10 cellular contexts compared by ENCODE assay signal in genomic region chr5:139635191-139635590, GRCh38. TPM values are rescaled to one million over a fixed set of nuclear protein-coding genes. Genes with fewer than 3 reads are reported as not detected.
DNase-seq lines count a peak whose midpoint lies in the region; ATAC-seq and TF ChIP-seq lines count a peak whose summit lies in the region.
"Had no signal": no experiment of that assay in that cellular context is flagged by ENCODE, and none has a peak within 500 bp of the region (broad histone marks: within the 10 kb centered on the region; RNA-seq: fewer than 3 reads in every experiment).

No MANE protein-coding gene starts in this region.

- H4K5ac ChIP-seq in mesendoderm (ENCODE audit: low read length), result no peak overlapping the region

- peaks cover 32% of the 10 kb centered on the region for H3K4me1 Mint-ChIP-seq in activated T-helper 2 cell treated with anti-CD3 and anti-CD28 coated beads, Interferon-gamma antibody, Interleukin-2, Interleukin-4, amounts not matched to agents 10 μg/mL and 5 μg/mL and 100 μg/mL, durations not matched to agents 14 hours and 24 hours and 36 hours (ENCODE audit: low read depth)

- H3K9me3 Mint-ChIP-seq in activated T-helper 2 cell treated with anti-CD3 and anti-CD28 coated beads, Interferon-gamma antibody, Interleukin-2, Interleukin-4, amounts not matched to agents 10 μg/mL and 5 μg/mL and 100 μg/mL, durations not matched to agents 14 hours and 24 hours and 36 hours, result no peaks in the 10 kb centered on the region
- H3K9me3 Mint-ChIP-seq: activated naive CD4-positive, alpha-beta T cell treated with anti-CD3 and anti-CD28 coated beads, Interleukin-2, amount 50 U/mL, for 24 hours had no signal

- peak overlapping the region; percentile 50 for H3K27ac Mint-ChIP-seq in activated T-helper 2 cell treated with anti-CD3 and anti-CD28 coated beads, Interferon-gamma antibody, Interleukin-2, Interleukin-4, amounts not matched to agents 10 μg/mL and 5 μg/mL and 100 μg/mL, durations not matched to agents 14 hours and 24 hours and 36 hours

- TF ChIP-seq EP300 in tibial nerve (IDR thresholded peaks at IDR 0.05), result no peak

- peaks cover 22% of the 10 kb centered on the region for H3K36me3 Mint-ChIP-seq in activated T-helper 2 cell treated with anti-CD3 and anti-CD28 coated beads, Interferon-gamma antibody, Interleukin-2, Interleukin-4, amounts not matched to agents 10 μg/mL and 5 μg/mL and 100 μg/mL, durations not matched to agents 14 hours and 24 hours and 36 hours (ENCODE audit: low read depth)

- H2AK5ac ChIP-seq in mesendoderm (ENCODE audit: low read length), result no peak overlapping the region

- no peak overlapping the region for H3K9ac ChIP-seq in mesendoderm (ENCODE audit: low read length)

- no peaks in the 10 kb centered on the region for H3K36me3 ChIP-seq in mesendoderm (ENCODE audit: control insufficient read depth, insufficient read depth, low read length)
- H3K36me3 ChIP-seq in tibial nerve, result peaks cover 0 to 5% (median 0%) of the 10 kb centered on the region in 3 donors
- H3K36me3 ChIP-seq: HAP-1 had no signal

- no peaks in the 10 kb centered on the region for H3K79me2 ChIP-seq in mesendoderm (ENCODE audit: control insufficient read depth, insufficient read depth, low read length)

- H3K4me1 ChIP-seq in mesendoderm (ENCODE audit: control insufficient read depth, low read depth, low read length) (peaks cover 23% of the 10 kb centered on the region), tibial nerve (peaks cover 5 to 64% (median 43%) of the 10 kb centered on the region in 4 donors)

- peak; percentile 1 for DNase-seq in activated naive CD4-positive, alpha-beta T cell treated with anti-CD3 and anti-CD28 coated beads, Interleukin-2, amount 50 U/mL, for 16 hours
- no peak for DNase-seq in activated naive CD4-positive, alpha-beta T cell (lab: John Stamatoyannopoulos, UW)
- no peak for DNase-seq in activated T-helper 2 cell treated with anti-CD3 and anti-CD28 coated beads, Interferon-gamma antibody, Interleukin-2, Interleukin-4, amounts not matched to agents 10 μg/mL and 5 μg/mL and 100 μg/mL, durations not matched to agents 14 hours and 24 hours and 36 hours (ENCODE audit: low spot score)
- DNase-seq in mesendoderm (no peak), tibial nerve (ENCODE audit: low spot score in 2 of 2) (no peak), AG08396 (ENCODE audit: low spot score) (no peak), RPMI8226 (no peak)

- no peak for TF ChIP-seq CTCF in tibial nerve (IDR thresholded peaks at IDR 0.05)

- no peak for TF ChIP-seq POLR2A in tibial nerve (IDR thresholded peaks at IDR 0.05)

- H2BK15ac ChIP-seq in mesendoderm (replicated peaks; ENCODE audit: low read depth), result no peak overlapping the region

- no peaks in the 10 kb centered on the region for H3K27me3 ChIP-seq in mesendoderm (ENCODE audit: insufficient read depth, low read length, poor library complexity)
- no peaks in the 10 kb centered on the region for H3K27me3 ChIP-seq in tibial nerve

- no peaks in the 10 kb centered on the region for H3K9me3 ChIP-seq in tibial nerve
- H3K9me3 ChIP-seq: HAP-1 had no signal

- H3K27ac ChIP-seq in mesendoderm (ENCODE audit: low read depth, low read length) (no peak overlapping the region), tibial nerve (peak overlapping the region in 3 of 4 donors; percentile 50 to 94 (median 93))

- no peak for ATAC-seq in GM18511 (IDR thresholded peaks at IDR 0.05; ENCODE audit: unreplicated experiment)

- H4K8ac ChIP-seq in mesendoderm (ENCODE audit: low read depth, low read length), result no peak overlapping the region

- H3K4me3 Mint-ChIP-seq in activated T-helper 2 cell treated with anti-CD3 and anti-CD28 coated beads, Interferon-gamma antibody, Interleukin-2, Interleukin-4, amounts not matched to agents 10 μg/mL and 5 μg/mL and 100 μg/mL, durations not matched to agents 14 hours and 24 hours and 36 hours (ENCODE audit: low read depth), result no peak overlapping the region

- H3K23ac ChIP-seq in mesendoderm (ENCODE audit: low read length), result no peak overlapping the region

- peaks cover 9% of the 10 kb centered on the region for H3K79me1 ChIP-seq in mesendoderm (ENCODE audit: low read length)

- no CpG with 5 or more reads among the region's 1 CpG for WGBS in mesendoderm (ENCODE audit: extremely low coverage, insufficient coverage, low lambda C conversion rate)
- WGBS in tibial nerve, 2 donors, result 28 to 60% methylated on average over 1 of the region's 1 CpG

- H3K27me3 Mint-ChIP-seq in activated T-helper 2 cell treated with anti-CD3 and anti-CD28 coated beads, Interferon-gamma antibody, Interleukin-2, Interleukin-4, amounts not matched to agents 10 μg/mL and 5 μg/mL and 100 μg/mL, durations not matched to agents 14 hours and 24 hours and 36 hours (ENCODE audit: low read depth), result no peaks in the 10 kb centered on the region
- H3K27me3 Mint-ChIP-seq: activated naive CD4-positive, alpha-beta T cell treated with anti-CD3 and anti-CD28 coated beads, Interleukin-2, amount 50 U/mL, for 24 hours had no signal

- no peak overlapping the region for H2BK120ac ChIP-seq in mesendoderm (ENCODE audit: low read depth, low read length)

- intact Hi-C loops in activated T-helper 2 cell treated with anti-CD3 and anti-CD28 coated beads, Interferon-gamma antibody, Interleukin-2, Interleukin-4, amounts not matched to agents 10 μg/mL and 5 μg/mL and 100 μg/mL, durations not matched to agents 14 hours and 24 hours and 36 hours (cut with micrococcal nuclease), result loop anchor here (2.0 to 10.0 kb wide), 3 partner anchors 56 to 220 kb away; no protein-coding TSS in a partner anchor

- H3K4me2 ChIP-seq in mesendoderm (ENCODE audit: low read length), result no peak overlapping the region

- no peak overlapping the region for H3K4me3 ChIP-seq in mesendoderm (ENCODE audit: low read length)
- H3K4me3 ChIP-seq in tibial nerve, result no peak overlapping the region
- H3K4me3 ChIP-seq: HAP-1 had no signal

- no peak overlapping the region for H2BK5ac ChIP-seq in mesendoderm (ENCODE audit: low read length)

- no peak overlapping the region for H3K4ac ChIP-seq in mesendoderm (ENCODE audit: low read depth, low read length)

- peak overlapping the region; percentile 37 for H3K56ac ChIP-seq in mesendoderm (ENCODE audit: low read length)

- no peak overlapping the region for H3K18ac ChIP-seq in mesendoderm (ENCODE audit: low read length)

RNA-seq across cellular contexts. Expression of gene CXXC5, which starts 13.0 kb away (rescaled TPM):
- total RNA-seq in activated T-helper 2 cell treated with anti-CD3 and anti-CD28 coated beads, Interferon-gamma antibody, Interleukin-2, Interleukin-4, amounts not matched to agents 10 μg/mL and 5 μg/mL and 100 μg/mL, durations not matched to agents 14 hours and 24 hours and 36 hours, result 1.3 and 2.9 TPM in 2 replicates
- polyA plus RNA-seq in mesendoderm (2013, experiment 1 of 2), result 90.1 TPM
- 88.3 TPM for polyA plus RNA-seq in mesendoderm (2013, experiment 2 of 2)
- total RNA-seq in tibial nerve, result 10 to 100 TPM; 45.0 to 80.4 (median 67.0) TPM

Comparison
In these comparisons a context has a peak if more than half of its experiments do, and no peak if none do; other contexts are left out.
1. RNA of gene CXXC5, which starts 13.0 kb away (total RNA-seq): 45.0 to 80.4 TPM in tibial nerve; 1.3 to 2.9 TPM in activated T-helper 2 cell treated with anti-CD3 and anti-CD28 coated beads, Interferon-gamma antibody, Interleukin-2, Interleukin-4, amounts not matched to agents 10 μg/mL and 5 μg/mL and 100 μg/mL, durations not matched to agents 14 hours and 24 hours and 36 hours; every median in the first group is over 10 times any median in the second.